9 cellular contexts compared by ENCODE assay signal in genomic region chr19:45771331-45771933, GRCh38. TPM values are rescaled to one million over a fixed set of nuclear protein-coding genes. Genes with fewer than 3 reads are reported as not detected.
DNase-seq lines count a peak whose midpoint lies in the region; ATAC-seq and TF ChIP-seq lines count a peak whose summit lies in the region.
"Had no signal": no experiment of that assay in that cellular context is flagged by ENCODE, and none has a peak within 500 bp of the region (broad histone marks: within the 10 kb centered on the region; RNA-seq: fewer than 3 reads in every experiment).

No MANE protein-coding gene starts in this region.

- no peak for ATAC-seq in CD8-positive, alpha-beta T cell
- no peak for ATAC-seq in heart right ventricle
- no peak for ATAC-seq in HG03045 (IDR thresholded peaks at IDR 0.05; ENCODE audit: unreplicated experiment)
- no peak for ATAC-seq in GM21737 (IDR thresholded peaks at IDR 0.05; ENCODE audit: unreplicated experiment)

- H3K4ac ChIP-seq in trophoblast cell (ENCODE audit: low read depth, low read length): no peak overlapping the region

- no peaks in the 10 kb centered on the region for H3K9me3 Mint-ChIP-seq in CD8-positive, alpha-beta T cell
- H3K9me3 Mint-ChIP-seq: dendritic cell treated with granulocyte-macrophage colony-stimulating factor and Interleukin-4, amounts not matched to agents 40 ng/mL and 50 ng/mL, for 4 days had no signal

- H3K9me2 ChIP-seq in OCI-LY7 (ENCODE audit: insufficient read depth, low read length): no peaks in the 10 kb centered on the region

- H4K12ac ChIP-seq in trophoblast cell (ENCODE audit: low read depth, low read length): no peak overlapping the region

- no peaks in the 10 kb centered on the region for H3K36me3 ChIP-seq in CD8-positive, alpha-beta T cell (ENCODE audit: insufficient read depth, low read length)
- no peaks in the 10 kb centered on the region for H3K36me3 ChIP-seq in OCI-LY7 (ENCODE audit: insufficient read depth, low read length)
- H3K36me3 ChIP-seq in heart right ventricle: peaks cover 0 to 52% (median 10%) of the 10 kb centered on the region in 9 donors
- peaks cover 17% of the 10 kb centered on the region in 2 experiments for H3K36me3 ChIP-seq in trophoblast cell (ENCODE audit: control insufficient read depth in 1 of 2, insufficient read depth in 2 of 2, low read length in 2 of 2)

- no peak overlapping the region for H3K18ac ChIP-seq in trophoblast cell (ENCODE audit: low read length)

- peak in 1 of 7 experiments; percentile 14 for DNase-seq in CD8-positive, alpha-beta T cell
- no peak for DNase-seq in OCI-LY7 (ENCODE audit: low spot score)
- DNase-seq in heart right ventricle: peak in 1 of 2 donors; percentile 31
- peak in 1 of 2 donors; percentile 40 for DNase-seq in trophoblast cell
- DNase-seq in T-helper 9 cell: no peak
- no peak for DNase-seq in OCI-M2 (lab: John Stamatoyannopoulos, UW; ENCODE audit: unreplicated experiment)

- intact Hi-C loops in CD8-positive, alpha-beta T cell (cut with DNase I, micrococcal nuclease): no loop called here
- intact Hi-C loops in OCI-LY7 (cut with micrococcal nuclease; ENCODE audit: unreplicated experiment): loop anchor here (5.0 kb wide), 1 partner anchor 79 kb away; the partner anchor contains the start of genes QPCTL and SNRPD2
- intact Hi-C loops in heart right ventricle (cut with DNase I): loop anchor here in 5 of 10 donors (2.0 kb wide), 3 partner anchors 21 to 79 kb away; partner anchors contain the start of genes DMWD (in 1 of the 5) and QPCTL (in 1 of the 5)

- H3K27ac ChIP-seq in CD8-positive, alpha-beta T cell (ENCODE audit: low read depth, low read length): no peak overlapping the region
- peak overlapping the region; percentile 29 for H3K27ac ChIP-seq in OCI-LY7 (ENCODE audit: low read depth, low read length, poor library complexity, severe bottlenecking)
- H3K27ac ChIP-seq in heart right ventricle: peak overlapping the region in 9 of 10 donors; percentile 80 to 100 (median 97)
- no peak overlapping the region for H3K27ac ChIP-seq in trophoblast cell (ENCODE audit: low read depth, low read length)

- H3K9ac ChIP-seq in trophoblast cell (ENCODE audit: low read length): no peak overlapping the region

- no peak overlapping the region for H2BK120ac ChIP-seq in trophoblast cell (ENCODE audit: insufficient read depth, low read length, poor library complexity)

- peaks cover 6% of the 10 kb centered on the region for H3K27me3 Mint-ChIP-seq in CD8-positive, alpha-beta T cell (ENCODE audit: low read depth)

- peak overlapping the region; percentile 91 for H3K4me2 ChIP-seq in OCI-LY7 (ENCODE audit: low read length)
- peak overlapping the region; percentile 66 for H3K4me2 ChIP-seq in trophoblast cell (ENCODE audit: low read length)

- TF ChIP-seq CTCF in CD8-positive, alpha-beta T cell (IDR thresholded peaks at IDR 0.05): no peak
- TF ChIP-seq CTCF in OCI-LY7 (conservative IDR thresholded peaks at IDR 0.05; ENCODE audit: low read length): no peak
- no peak for TF ChIP-seq CTCF in heart right ventricle (IDR thresholded peaks at IDR 0.05)

- H3K4me1 ChIP-seq in CD8-positive, alpha-beta T cell (ENCODE audit: insufficient read depth, low read length): peaks cover 22% of the 10 kb centered on the region
- H3K4me1 ChIP-seq in OCI-LY7 (ENCODE audit: insufficient read depth, low read length, poor library complexity, severe bottlenecking) (peaks cover 33% of the 10 kb centered on the region), heart right ventricle (peaks cover 8 to 41% (median 21%) of the 10 kb centered on the region in 9 donors), trophoblast cell (ENCODE audit: control insufficient read depth in 1 of 2, insufficient read depth in 2 of 2, low read length in 2 of 2) (peaks cover 6 to 13% of the 10 kb centered on the region in 2 experiments)

- H2AFZ ChIP-seq in OCI-LY7 (ENCODE audit: low read length): no peak overlapping the region
- no peak overlapping the region for H2AFZ ChIP-seq in trophoblast cell (ENCODE audit: insufficient read depth, low read length, poor library complexity)

- no TSS peak for BruUV-seq in OCI-LY7 (replicated peaks; lab: Mats Ljungman, UMichigan)

- peaks cover 24% of the 10 kb centered on the region for H3K4me1 Mint-ChIP-seq in CD8-positive, alpha-beta T cell (ENCODE audit: low read depth)

- H3K4me3 ChIP-seq in CD8-positive, alpha-beta T cell (ENCODE audit: low read depth, low read length): no peak overlapping the region
- H3K4me3 ChIP-seq in OCI-LY7 (ENCODE audit: low read depth, low read length, poor library complexity, severe bottlenecking) (peak overlapping the region; percentile 71), heart right ventricle (peak overlapping the region in 4 of 10 donors; percentile 75 to 94 (median 87)), trophoblast cell (ENCODE audit: low read depth, low read length) (no peak overlapping the region)

- H3K27me3 ChIP-seq in CD8-positive, alpha-beta T cell (ENCODE audit: insufficient read depth, low read length): no peaks in the 10 kb centered on the region
- H3K27me3 ChIP-seq in heart right ventricle (peaks cover 0 to 70% (median 0%) of the 10 kb centered on the region in 7 donors), trophoblast cell (ENCODE audit: insufficient read depth, low read length) (no peaks in the 10 kb centered on the region)

- H2AK5ac ChIP-seq in trophoblast cell (ENCODE audit: low read length): no peak overlapping the region

- peaks cover 27% of the 10 kb centered on the region for H3K79me1 ChIP-seq in trophoblast cell (ENCODE audit: low read length)

- CTCF ChIA-PET in CD8-positive, alpha-beta T cell (lab: Charles Lee): interaction anchor here (3.6 to 13.5 kb wide), 2 partner anchors 23 to 46 kb away, joined by 18 to 313 read pairs; partner anchors contain the start of gene DMWD
- CTCF ChIA-PET in OCI-LY7 (lab: Charles Lee; ENCODE audit: unreplicated experiment): no interaction called here

- H4K91ac ChIP-seq in trophoblast cell (ENCODE audit: low read depth, low read length): no peak overlapping the region

- peak overlapping the region; percentile 36 for H3K4me3 Mint-ChIP-seq in CD8-positive, alpha-beta T cell

- H4K8ac ChIP-seq in trophoblast cell (ENCODE audit: low read depth, low read length): no peak overlapping the region

- no peak overlapping the region for H3K14ac ChIP-seq in trophoblast cell (ENCODE audit: low read length)

- H3K79me2 ChIP-seq in OCI-LY7 (ENCODE audit: insufficient read depth, low read depth, low read length): no peaks in the 10 kb centered on the region
- H3K79me2 ChIP-seq in trophoblast cell (ENCODE audit: control insufficient read depth, insufficient read depth, low read length, poor library complexity): peaks cover 13% of the 10 kb centered on the region

- WGBS in heart right ventricle, 2 donors: 79 to 86% methylated on average over 42 to 46 of the region's 46 CpGs
- no CpG with 5 or more reads among the region's 46 CpGs for WGBS in trophoblast cell (ENCODE audit: extremely low coverage, insufficient coverage, insufficient read length)

- no peaks in the 10 kb centered on the region for H3K9me3 ChIP-seq in CD8-positive, alpha-beta T cell (ENCODE audit: low read length)
- no peaks in the 10 kb centered on the region for H3K9me3 ChIP-seq in OCI-LY7 (ENCODE audit: low read length)
- no peaks in the 10 kb centered on the region for H3K9me3 ChIP-seq in heart right ventricle
- H3K9me3 ChIP-seq in trophoblast cell (ENCODE audit: insufficient read depth, low read depth, low read length): no peaks in the 10 kb centered on the region

- no peak overlapping the region for H2BK12ac ChIP-seq in trophoblast cell (ENCODE audit: low read length)

- no peaks in the 10 kb centered on the region for H3K36me3 Mint-ChIP-seq in CD8-positive, alpha-beta T cell

- H2BK5ac ChIP-seq in trophoblast cell (ENCODE audit: low read depth, low read length, poor library complexity): no peak overlapping the region

- H3K27ac Mint-ChIP-seq in CD8-positive, alpha-beta T cell: no peak overlapping the region

- no peaks in the 10 kb centered on the region for H4K20me1 ChIP-seq in OCI-LY7 (ENCODE audit: insufficient read depth, low read length)

- POLR2A ChIA-PET in CD8-positive, alpha-beta T cell (lab: Charles Lee): interaction anchor here (1.5 to 3.0 kb wide), 2 partner anchors 15 to 28 kb away, joined by 3 to 28 read pairs; no protein-coding TSS in a partner anchor
- POLR2A ChIA-PET in OCI-LY7 (lab: Charles Lee): no interaction called here

- no peak overlapping the region for H3K23ac ChIP-seq in trophoblast cell (ENCODE audit: low read length)

RNA-seq across cellular contexts. Expression of gene SIX5, which starts 2.4 kb away (rescaled TPM):
- total RNA-seq in CD8-positive, alpha-beta T cell: under 1 TPM; 0.73 to 0.75 TPM
- 9.4 and 10.2 TPM in 2 replicates for total RNA-seq in OCI-LY7 (2014; rRNA removed; shearing (Covaris generic))
- total RNA-seq in OCI-LY7 (2022) (15.2 and 18.6 TPM in 2 replicates), heart right ventricle (10 to 100 TPM; 16.8 to 24.5 (median 21.3) TPM)
- 10 to 100 TPM; 15.5 to 29.3 TPM for polyA plus RNA-seq in heart right ventricle
- polyA plus RNA-seq in trophoblast cell (2013): 15.7 and 16.4 TPM in 2 replicates

RNA-seq across cellular contexts. Expression of gene DMPK, which starts 10.9 kb away (rescaled TPM):
- total RNA-seq in CD8-positive, alpha-beta T cell: 10 to 100 TPM; 13.7 to 17.8 TPM
- total RNA-seq in OCI-LY7 (2014; rRNA removed; shearing (Covaris generic)): 12.8 and 14.9 TPM in 2 replicates
- total RNA-seq in OCI-LY7 (2022) (34.7 and 46.9 TPM in 2 replicates), heart right ventricle (100 to 1,000 TPM; 220 to 377 (median 296) TPM)
- 100 to 1,000 TPM; 377 to 439 TPM for polyA plus RNA-seq in heart right ventricle
- polyA plus RNA-seq in trophoblast cell (2013): 17.0 and 18.3 TPM in 2 replicates

RNA-seq across cellular contexts. Expression of gene DMWD, which starts 21.2 kb away (rescaled TPM):
- total RNA-seq in CD8-positive, alpha-beta T cell: 10 to 100 TPM; 23.8 to 25.5 TPM
- 27.1 and 43.2 TPM in 2 replicates for total RNA-seq in OCI-LY7 (2014; rRNA removed; shearing (Covaris generic))
- total RNA-seq in OCI-LY7 (2022) (44.0 and 57.3 TPM in 2 replicates), heart right ventricle (10 to 100 TPM; 54.2 to 78.1 (median 69.3) TPM)
- polyA plus RNA-seq in heart right ventricle: 10 to 100 TPM; 44.6 to 58.9 TPM
- polyA plus RNA-seq in trophoblast cell (2013): 26.0 and 26.5 TPM in 2 replicates

RNA-seq across cellular contexts. Expression of gene MEIOSIN, which starts 38.2 kb away (rescaled TPM):
- total RNA-seq in CD8-positive, alpha-beta T cell: not detected
- total RNA-seq in OCI-LY7 (2014; rRNA removed; shearing (Covaris generic)): not detected in 2 replicates
- total RNA-seq in OCI-LY7 (2022) (not detected in 2 replicates), heart right ventricle (not detected)
- polyA plus RNA-seq in heart right ventricle: not detected
- 0.01 and 0.03 TPM in 2 replicates for polyA plus RNA-seq in trophoblast cell (2013)

RNA-seq across cellular contexts. Expression of gene FBXO46, which starts 40.7 kb away (rescaled TPM):
- 10 to 100 TPM; 15.2 to 17.1 TPM for total RNA-seq in CD8-positive, alpha-beta T cell
- total RNA-seq in OCI-LY7 (2014; rRNA removed; shearing (Covaris generic)): 23.9 and 27.5 TPM in 2 replicates
- total RNA-seq in OCI-LY7 (2022) (31.7 and 32.2 TPM in 2 replicates), heart right ventricle (10 to 100 TPM in 2 of 10 donors, 1 to 10 TPM in 8; 5.2 to 13.5 (median 9.1) TPM)
- polyA plus RNA-seq in heart right ventricle: 10 to 100 TPM in 1 of 2 donors, 1 to 10 TPM in 1; 5.3 to 11.4 TPM
- 21.9 and 23.0 TPM in 2 replicates for polyA plus RNA-seq in trophoblast cell (2013)

Comparison
In these comparisons a context has a peak if more than half of its experiments do, and no peak if none do; other contexts are left out.
1. H3K27ac ChIP-seq: peak in OCI-LY7 (single experiment) and heart right ventricle (9 of 10); none in CD8-positive, alpha-beta T cell (single experiment) and trophoblast cell (single experiment).
2. RNA of gene SIX5, which starts 2.4 kb away (total RNA-seq): 16.8 to 24.5 TPM in heart right ventricle and 9.4 to 18.6 TPM in OCI-LY7; 0.73 to 0.75 TPM in CD8-positive, alpha-beta T cell; every median in the first group is over 4 times any median in the second.
3. RNA of gene DMPK, which starts 10.9 kb away (total RNA-seq): 220 to 377 TPM in heart right ventricle; 12.8 to 46.9 TPM in OCI-LY7 and 13.7 to 17.8 TPM in CD8-positive, alpha-beta T cell; every median in the first group is over 4 times any median in the second.